ENCODE assay signal across 13 cellular contexts in genomic region chr9:4068914-4069313, GRCh38.
"Had no signal": no experiment of that assay in that cellular context is flagged by ENCODE, and none has a peak within 500 bp of the region (broad histone marks: within the 10 kb centered on the region; RNA-seq: fewer than 3 reads in every experiment).

No MANE protein-coding gene starts in this region.

- DNase-seq: activated CD4-positive, alpha-beta memory T cell treated with anti-CD3 and anti-CD28 coated beads for 36 hours; activated CD4-positive, alpha-beta T cell treated with anti-CD3 and anti-CD28 coated beads for 36 hours; activated CD8-positive, alpha-beta memory T cell treated with anti-CD3 and anti-CD28 coated beads, Interleukin-2, amount 10 ng/mL, durations not matched to agents 7 days and 5 days; activated naive CD4-positive, alpha-beta T cell treated with anti-CD3 and anti-CD28 coated beads, Interleukin-2, amount 10 ng/mL, durations not matched to agents 7 days and 5 days; activated T-cell treated with anti-CD3 and anti-CD28 coated beads, Interleukin-2, amount 50 U/mL, for 1 hour; dermis blood vessel endothelial cell; effector memory CD8-positive, alpha-beta T cell; foreskin melanocyte; ovary; T-helper 1 cell had no signal

- H3K27me3 ChIP-seq: ovary had no signal

- H3K9me3 Mint-ChIP-seq: activated CD4-positive, alpha-beta memory T cell treated with anti-CD3 and anti-CD28 coated beads for 36 hours; activated naive CD4-positive, alpha-beta T cell treated with anti-CD3 and anti-CD28 coated beads, Interleukin-2, amount 10 ng/mL, durations not matched to agents 7 days and 5 days; effector memory CD8-positive, alpha-beta T cell; mesothelial cell of epicardium; stimulated activated effector memory CD8-positive, alpha-beta T cell treated with anti-CD3 and anti-CD28 coated beads, Interleukin-12 subunit alpha, Interleukin-12 subunit beta, amount 100 ng/mL, for 72 hours; type B pancreatic cell had no signal

- ATAC-seq: activated CD4-positive, alpha-beta T cell treated with anti-CD3 and anti-CD28 coated beads for 36 hours; activated CD8-positive, alpha-beta memory T cell treated with anti-CD3 and anti-CD28 coated beads, Interleukin-2, amount 10 ng/mL, durations not matched to agents 7 days and 5 days; effector memory CD8-positive, alpha-beta T cell; stimulated activated effector memory CD8-positive, alpha-beta T cell treated with anti-CD3 and anti-CD28 coated beads, Interleukin-12 subunit alpha, Interleukin-12 subunit beta, amount 100 ng/mL, for 72 hours had no signal

- H3K27ac ChIP-seq: ovary had no signal

- H3K27me3 Mint-ChIP-seq: activated naive CD4-positive, alpha-beta T cell treated with anti-CD3 and anti-CD28 coated beads, Interleukin-2, amount 10 ng/mL, durations not matched to agents 7 days and 5 days; type B pancreatic cell had no signal

- H3K36me3 ChIP-seq: ovary had no signal

- H3K36me3 Mint-ChIP-seq: activated CD4-positive, alpha-beta memory T cell treated with anti-CD3 and anti-CD28 coated beads for 36 hours; activated CD8-positive, alpha-beta memory T cell treated with anti-CD3 and anti-CD28 coated beads, Interleukin-2, amount 10 ng/mL, durations not matched to agents 7 days and 5 days; activated naive CD4-positive, alpha-beta T cell treated with anti-CD3 and anti-CD28 coated beads, Interleukin-2, amount 10 ng/mL, durations not matched to agents 7 days and 5 days; mesothelial cell of epicardium; stimulated activated effector memory CD8-positive, alpha-beta T cell treated with anti-CD3 and anti-CD28 coated beads, Interleukin-12 subunit alpha, Interleukin-12 subunit beta, amount 100 ng/mL, for 72 hours; type B pancreatic cell had no signal

- H3K4me3 ChIP-seq: ovary had no signal

- H3K9me3 ChIP-seq: ovary had no signal

- H3K27ac Mint-ChIP-seq: activated CD4-positive, alpha-beta memory T cell treated with anti-CD3 and anti-CD28 coated beads for 36 hours; activated CD4-positive, alpha-beta T cell treated with anti-CD3 and anti-CD28 coated beads for 36 hours; activated CD8-positive, alpha-beta memory T cell treated with anti-CD3 and anti-CD28 coated beads, Interleukin-2, amount 10 ng/mL, durations not matched to agents 7 days and 5 days; activated naive CD4-positive, alpha-beta T cell treated with anti-CD3 and anti-CD28 coated beads, Interleukin-2, amount 10 ng/mL, durations not matched to agents 7 days and 5 days; effector memory CD8-positive, alpha-beta T cell; mesothelial cell of epicardium; stimulated activated effector memory CD8-positive, alpha-beta T cell treated with anti-CD3 and anti-CD28 coated beads, Interleukin-12 subunit alpha, Interleukin-12 subunit beta, amount 100 ng/mL, for 72 hours had no signal

- H3K4me3 Mint-ChIP-seq: activated CD4-positive, alpha-beta memory T cell treated with anti-CD3 and anti-CD28 coated beads for 36 hours; activated CD4-positive, alpha-beta T cell treated with anti-CD3 and anti-CD28 coated beads for 36 hours; activated CD8-positive, alpha-beta memory T cell treated with anti-CD3 and anti-CD28 coated beads, Interleukin-2, amount 10 ng/mL, durations not matched to agents 7 days and 5 days; activated naive CD4-positive, alpha-beta T cell treated with anti-CD3 and anti-CD28 coated beads, Interleukin-2, amount 10 ng/mL, durations not matched to agents 7 days and 5 days; effector memory CD8-positive, alpha-beta T cell; mesothelial cell of epicardium; stimulated activated effector memory CD8-positive, alpha-beta T cell treated with anti-CD3 and anti-CD28 coated beads, Interleukin-12 subunit alpha, Interleukin-12 subunit beta, amount 100 ng/mL, for 72 hours; type B pancreatic cell had no signal

- H3K4me1 Mint-ChIP-seq: activated CD4-positive, alpha-beta T cell treated with anti-CD3 and anti-CD28 coated beads for 36 hours; activated CD8-positive, alpha-beta memory T cell treated with anti-CD3 and anti-CD28 coated beads, Interleukin-2, amount 10 ng/mL, durations not matched to agents 7 days and 5 days; activated naive CD4-positive, alpha-beta T cell treated with anti-CD3 and anti-CD28 coated beads, Interleukin-2, amount 10 ng/mL, durations not matched to agents 7 days and 5 days had no signal
